Comparison of ENCODE assay signal across 20 cellular contexts in the genomic region with DNA sequence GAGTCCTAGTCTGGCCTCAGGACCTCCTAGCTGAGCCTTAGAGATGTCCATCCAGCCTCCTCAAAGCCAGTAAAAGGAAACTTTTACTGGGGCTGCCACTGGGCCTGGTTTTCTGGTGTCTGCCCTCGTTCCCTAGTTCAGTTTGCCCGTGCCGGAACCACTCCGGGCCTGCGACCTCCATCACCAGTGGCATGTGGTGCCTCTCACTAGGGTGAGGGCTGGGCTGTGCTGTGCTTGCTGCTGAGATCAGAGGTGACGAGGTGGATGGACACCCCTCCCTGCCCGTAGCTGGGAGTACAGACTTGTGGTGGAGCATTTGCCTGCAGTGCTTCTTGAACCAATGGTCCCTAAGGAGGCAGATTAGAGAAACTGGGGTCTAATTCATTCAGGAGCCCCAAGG.
DNase-seq lines count a peak whose midpoint lies in the region; ATAC-seq and TF ChIP-seq lines count a peak whose summit lies in the region.
"Had no signal": no experiment of that assay in that cellular context is flagged by ENCODE, and none has a peak within 500 bp of the region (broad histone marks: within the 10 kb centered on the region; RNA-seq: fewer than 3 reads in every experiment).

No MANE protein-coding gene starts in this region.

- no peak overlapping the region for H3K27ac ChIP-seq in H9 (ENCODE audit: insufficient read length, low read depth, low read length)
- no peak overlapping the region for H3K27ac ChIP-seq in osteoblast (ENCODE audit: low read depth, low read length)
- H3K27ac ChIP-seq: 22Rv1, A549, C4-2B had no signal

- H4K5ac ChIP-seq in H9 (ENCODE audit: insufficient read length, low read depth, low read length), result no peak overlapping the region

- ATAC-seq in HG02870 (IDR thresholded peaks at IDR 0.05; ENCODE audit: unreplicated experiment), result no peak
- ATAC-seq: A549; CD8-positive, alpha-beta T cell; GM12878 had no signal

- H3K4me1 Mint-ChIP-seq in Caco-2 (ENCODE audit: low read depth, unreplicated experiment) (peaks cover 30% of the 10 kb centered on the region), H9 (peaks cover 4 to 12% of the 10 kb centered on the region in 2 experiments)
- peaks cover 16% of the 10 kb centered on the region for H3K4me1 Mint-ChIP-seq in activated CD4-positive, alpha-beta T cell treated with anti-CD3 and anti-CD28 coated beads, Interleukin-2, amount 10 ng/mL, durations not matched to agents 24 days and 14 days
- H3K4me1 Mint-ChIP-seq: B cell had no signal

- H2AFZ ChIP-seq in H9 (ENCODE audit: low read length) (no peak overlapping the region), osteoblast (ENCODE audit: low read length) (no peak overlapping the region)

- no peak overlapping the region for H2BK15ac ChIP-seq in H9 (ENCODE audit: low read depth, low read length)

- no peak for TF ChIP-seq CTCF in Caco-2 (IDR thresholded peaks at IDR 0.05; ENCODE audit: insufficient read depth in 1 of 2, low read depth in 1 of 2, low read length in 1 of 2, severe bottlenecking in 1 of 2, unreplicated experiment in 1 of 2)
- no peak for TF ChIP-seq CTCF in H9 (conservative IDR thresholded peaks at IDR 0.05)
- TF ChIP-seq CTCF in osteoblast (IDR thresholded peaks at IDR 0.05; ENCODE audit: extremely low read depth, low read depth, low read length), result no peak

- POLR2A ChIA-PET in Caco-2 (lab: Charles Lee), result interaction anchor here (0.7 kb wide), 1 partner anchor 101 kb away, joined by 3 read pairs; no protein-coding TSS in a partner anchor

- H3K4me2 ChIP-seq in H9 (ENCODE audit: insufficient read depth, insufficient read length, low read length) (no peak overlapping the region), osteoblast (ENCODE audit: insufficient read depth, low read length) (no peak overlapping the region)
- H3K4me2 ChIP-seq: A549; BLaER1 treated with 17β-estradiol and CSF1 and Interleukin-3, amounts not matched to agents 10 nM and 100 nM had no signal

- no peak overlapping the region for H2BK20ac ChIP-seq in H9 (ENCODE audit: low read depth, low read length, poor library complexity, severe bottlenecking)

- H3K27me3 Mint-ChIP-seq in Caco-2 (ENCODE audit: insufficient read depth, unreplicated experiment) (no peaks in the 10 kb centered on the region), H9 (ENCODE audit: low read depth) (no peaks in the 10 kb centered on the region; the same call in 1 of the 2 replicates)
- peaks cover 4% of the 10 kb centered on the region for H3K27me3 Mint-ChIP-seq in activated CD4-positive, alpha-beta T cell treated with anti-CD3 and anti-CD28 coated beads, Interleukin-2, amount 10 ng/mL, durations not matched to agents 24 days and 14 days
- H3K27me3 Mint-ChIP-seq: CD4-positive, alpha-beta T cell had no signal

- H3K23ac ChIP-seq in H9 (ENCODE audit: insufficient read length, low read depth, low read length), result no peak overlapping the region

- H2BK12ac ChIP-seq in H9 (ENCODE audit: insufficient read length, low read depth, low read length), result no peak overlapping the region

- H3K27me3 ChIP-seq in Caco-2 (replicated peaks; ENCODE audit: control insufficient read depth, insufficient read depth, low read length) (no peaks in the 10 kb centered on the region), H9 (ENCODE audit: insufficient read depth, low read length) (no peaks in the 10 kb centered on the region), osteoblast (ENCODE audit: insufficient read depth, low read length) (peaks cover 7% of the 10 kb centered on the region)
- H3K27me3 ChIP-seq: BLaER1 treated with 17β-estradiol and CSF1 and Interleukin-3, amounts not matched to agents 10 nM and 100 nM had no signal

- no peak overlapping the region for H4K8ac ChIP-seq in H9 (replicated peaks; ENCODE audit: insufficient read length, low read depth, low read length)

- no peaks in the 10 kb centered on the region for H3K9me3 ChIP-seq in Caco-2
- no peaks in the 10 kb centered on the region for H3K9me3 ChIP-seq in H9 (ENCODE audit: control insufficient read depth, low read depth, low read length)
- no peaks in the 10 kb centered on the region for H3K9me3 ChIP-seq in osteoblast (ENCODE audit: low read depth, low read length)

- H4K20me1 ChIP-seq in H9 (ENCODE audit: control insufficient read depth, insufficient read depth, insufficient read length) (no peaks in the 10 kb centered on the region), osteoblast (ENCODE audit: insufficient read depth, low read length) (no peaks in the 10 kb centered on the region)

- H3K4me1 ChIP-seq in Caco-2, result peaks cover 23% of the 10 kb centered on the region
- H3K4me1 ChIP-seq in H9 (ENCODE audit: insufficient read depth, low read length), result peaks cover 2% of the 10 kb centered on the region; the same call in 1 of the 2 replicates
- H3K4me1 ChIP-seq in osteoblast (ENCODE audit: insufficient read depth, low read length), result peaks cover 24% of the 10 kb centered on the region

- peaks cover 10% of the 10 kb centered on the region for H3K9me3 Mint-ChIP-seq in Caco-2 (ENCODE audit: unreplicated experiment)
- H3K9me3 Mint-ChIP-seq in H9, result peaks cover 13 to 16% of the 10 kb centered on the region in 2 experiments
- no peaks in the 10 kb centered on the region for H3K9me3 Mint-ChIP-seq in activated CD4-positive, alpha-beta T cell treated with anti-CD3 and anti-CD28 coated beads, Interleukin-2, amount 10 ng/mL, durations not matched to agents 24 days and 14 days

- no TSS peak for BruUV-seq in Caco-2 (replicated peaks; lab: Mats Ljungman, UMichigan)

- intact Hi-C loops in Caco-2 (cut with micrococcal nuclease; ENCODE audit: unreplicated experiment), result no loop called here
- intact Hi-C loops in activated CD4-positive, alpha-beta T cell treated with anti-CD3 and anti-CD28 coated beads, Interleukin-2, amount 10 ng/mL, durations not matched to agents 24 days and 14 days (cut with micrococcal nuclease), result no loop called here

- peaks cover 44% of the 10 kb centered on the region for H3K36me3 Mint-ChIP-seq in Caco-2 (ENCODE audit: insufficient read depth, unreplicated experiment)
- peaks cover 13 to 20% (median 16%) of the 10 kb centered on the region in 3 experiments for H3K36me3 Mint-ChIP-seq in H9 (ENCODE audit: insufficient read depth in 1 of 3, low read depth in 3 of 3)
- H3K36me3 Mint-ChIP-seq in activated CD4-positive, alpha-beta T cell treated with anti-CD3 and anti-CD28 coated beads, Interleukin-2, amount 10 ng/mL, durations not matched to agents 24 days and 14 days (ENCODE audit: low read depth), result no peaks in the 10 kb centered on the region
- H3K36me3 Mint-ChIP-seq: CD8-positive, alpha-beta T cell had no signal

- H3K79me1 ChIP-seq in H9 (ENCODE audit: insufficient read depth, low read depth, low read length, poor library complexity, severe bottlenecking), result no peaks in the 10 kb centered on the region

- H3K36me3 ChIP-seq in Caco-2 (ENCODE audit: control insufficient read depth, insufficient read depth, low read length) (no peaks in the 10 kb centered on the region; the same call in 1 of the 2 replicates), osteoblast (ENCODE audit: insufficient read depth, low read length) (no peaks in the 10 kb centered on the region)
- H3K36me3 ChIP-seq: BLaER1 treated with 17β-estradiol and CSF1 and Interleukin-3, amounts not matched to agents 10 nM and 100 nM had no signal

- CTCF ChIA-PET in Caco-2 (lab: Charles Lee), result interaction anchor here (0.6 kb wide), 1 partner anchor 9 kb away, joined by 3 read pairs; no protein-coding TSS in a partner anchor

- no CpG with 5 or more reads among the region's 7 CpGs for WGBS in H9 (ENCODE audit: extremely low coverage, insufficient read length, low lambda C conversion rate)

- no peak overlapping the region for H3K9ac ChIP-seq in H9 (ENCODE audit: extremely low read depth, insufficient read length, low read length)
- H3K9ac ChIP-seq: BLaER1 treated with 17β-estradiol and CSF1 and Interleukin-3, amounts not matched to agents 10 nM and 100 nM had no signal

- no peak overlapping the region for H3K4me3 ChIP-seq in Caco-2 (ENCODE audit: low read depth, low read length)
- no peak overlapping the region for H3K4me3 ChIP-seq in osteoblast (ENCODE audit: insufficient read depth, low read length)
- H3K4me3 ChIP-seq: A549; BLaER1 treated with 17β-estradiol and CSF1 and Interleukin-3, amounts not matched to agents 10 nM and 100 nM; GM12878 had no signal

- H3K14ac ChIP-seq in H9 (ENCODE audit: insufficient read depth, low read length), result peak overlapping the region; percentile 35; the same call in 1 of the 2 replicates

- no peak overlapping the region for H3K18ac ChIP-seq in H9 (ENCODE audit: insufficient read length, low read depth, low read length)

- H3K79me2 ChIP-seq in H9 (ENCODE audit: insufficient read depth, low read length) (no peaks in the 10 kb centered on the region), osteoblast (ENCODE audit: insufficient read depth, low read length) (no peaks in the 10 kb centered on the region)

- peak overlapping the region; percentile 82 for H3K27ac Mint-ChIP-seq in Caco-2 (ENCODE audit: unreplicated experiment)
- H3K27ac Mint-ChIP-seq in H9, result no peak overlapping the region
- no peak overlapping the region for H3K27ac Mint-ChIP-seq in activated CD4-positive, alpha-beta T cell treated with anti-CD3 and anti-CD28 coated beads, Interleukin-2, amount 10 ng/mL, durations not matched to agents 24 days and 14 days
- H3K27ac Mint-ChIP-seq: B cell; CD4-positive, alpha-beta T cell; CD8-positive, alpha-beta T cell had no signal

- H3K4ac ChIP-seq in H9 (ENCODE audit: low read depth, low read length), result no peak overlapping the region

- H3K4me3 Mint-ChIP-seq in Caco-2 (ENCODE audit: unreplicated experiment) (no peak overlapping the region), H9 (no peak overlapping the region)
- H3K4me3 Mint-ChIP-seq in activated CD4-positive, alpha-beta T cell treated with anti-CD3 and anti-CD28 coated beads, Interleukin-2, amount 10 ng/mL, durations not matched to agents 24 days and 14 days, result no peak overlapping the region
- H3K4me3 Mint-ChIP-seq: B cell; CD4-positive, alpha-beta T cell; CD8-positive, alpha-beta T cell had no signal

- DNase-seq in Caco-2 (no peak), H9 (no peak), osteoblast (ENCODE audit: insufficient read length, low spot score, missing footprints) (peak; percentile 31), DMS153 treated with DMSO at 0.1 percent for 48 hours (lab: John Stamatoyannopoulos, UW; ENCODE audit: unreplicated experiment) (no peak)
- DNase-seq in activated CD4-positive, alpha-beta T cell treated with anti-CD3 and anti-CD28 coated beads, Interleukin-2, amount 10 ng/mL, durations not matched to agents 24 days and 14 days, result no peak
- DNase-seq: AML-193; CD4-positive, alpha-beta T cell; CD8-positive, alpha-beta T cell; DMS53; DMS79; DND-41; EL; GDM1 had no signal

- no peak overlapping the region for H3K56ac ChIP-seq in H9 (ENCODE audit: insufficient read length, low read depth, low read length)

- no peak overlapping the region for H2BK120ac ChIP-seq in H9 (ENCODE audit: low read depth, low read length, poor library complexity, severe bottlenecking)

- no peak overlapping the region for H2BK5ac ChIP-seq in H9 (ENCODE audit: insufficient read length, low read length)

- H3T11ph ChIP-seq in H9 (ENCODE audit: low read length), result no peak overlapping the region

- H4K91ac ChIP-seq in H9 (ENCODE audit: insufficient read length, low read depth, low read length), result no peak overlapping the region

- no peak overlapping the region for H2AK5ac ChIP-seq in H9 (ENCODE audit: insufficient read length, low read length)

- no peaks in the 10 kb centered on the region for H3K23me2 ChIP-seq in H9 (ENCODE audit: insufficient read length, low read depth, low read length, poor library complexity, severe bottlenecking)
